Comparison of ENCODE assay signal across 27 cellular contexts in genomic region chr2:53840580-53840979, GRCh38.
"Had no signal": no experiment of that assay in that cellular context is flagged by ENCODE, and none has a peak within 500 bp of the region (broad histone marks: within the 10 kb centered on the region; RNA-seq: fewer than 3 reads in every experiment).

No MANE protein-coding gene starts in this region.

- H3K4me3 ChIP-seq: stomach, suprapubic skin, testis, thoracic aorta, thyroid gland, tibial artery, tibial nerve, transverse colon, upper lobe of left lung, upper lobe of right lung, uterus, vagina had no signal

- H3K27ac ChIP-seq: stomach, suprapubic skin, testis, thoracic aorta, thyroid gland, tibial artery, tibial nerve, transverse colon, upper lobe of left lung, upper lobe of right lung, uterus, vagina had no signal

- H3K4me1 Mint-ChIP-seq: stimulated activated effector memory CD8-positive, alpha-beta T cell treated with anti-CD3 and anti-CD28 coated beads, Interleukin-12 subunit alpha, Interleukin-12 subunit beta, amount 100 ng/mL, for 72 hours had no signal

- H3K27me3 ChIP-seq: stomach, suprapubic skin, testis, thyroid gland, tibial artery, tibial nerve, transverse colon, upper lobe of left lung, upper lobe of right lung, uterus, vagina had no signal

- H3K4me3 Mint-ChIP-seq: stimulated activated effector memory CD8-positive, alpha-beta T cell treated with anti-CD3 and anti-CD28 coated beads, Interleukin-12 subunit alpha, Interleukin-12 subunit beta, amount 100 ng/mL, for 72 hours; stimulated activated memory B cell treated with anti-CD40 and anti-IgM and Interleukin-4, amounts not matched to agents 10 μg/mL and 1 μg/mL and 100 μg/mL, for 72 hours; stimulated activated naive B cell treated with anti-CD40 and anti-IgM and Interleukin-4, amounts not matched to agents 10 μg/mL and 1 μg/mL and 100 μg/mL, for 72 hours; stimulated activated naive CD8-positive, alpha-beta T cell treated with anti-CD3 and anti-CD28 coated beads, Interleukin-15, Interleukin-2, amounts not matched to agents 100 ng/mL and 50 ng/mL, for 24 hours; type B pancreatic cell had no signal

- ATAC-seq: stimulated activated effector memory CD8-positive, alpha-beta T cell treated with anti-CD3 and anti-CD28 coated beads, Interleukin-12 subunit alpha, Interleukin-12 subunit beta, amount 100 ng/mL, for 72 hours; stimulated activated memory B cell treated with anti-CD40 and anti-IgM and Interleukin-4, amounts not matched to agents 10 μg/mL and 1 μg/mL and 100 μg/mL, for 72 hours; stimulated activated naive B cell treated with anti-CD40 and anti-IgM and Interleukin-4, amounts not matched to agents 10 μg/mL and 1 μg/mL and 100 μg/mL, for 72 hours; upper lobe of right lung had no signal

- H3K27ac Mint-ChIP-seq: stimulated activated effector memory CD8-positive, alpha-beta T cell treated with anti-CD3 and anti-CD28 coated beads, Interleukin-12 subunit alpha, Interleukin-12 subunit beta, amount 100 ng/mL, for 72 hours; stimulated activated memory B cell treated with anti-CD40 and anti-IgM and Interleukin-4, amounts not matched to agents 10 μg/mL and 1 μg/mL and 100 μg/mL, for 72 hours; stimulated activated naive B cell treated with anti-CD40 and anti-IgM and Interleukin-4, amounts not matched to agents 10 μg/mL and 1 μg/mL and 100 μg/mL, for 72 hours; stimulated activated naive CD8-positive, alpha-beta T cell treated with anti-CD3 and anti-CD28 coated beads, Interleukin-15, Interleukin-2, amounts not matched to agents 100 ng/mL and 50 ng/mL, for 24 hours; type B pancreatic cell had no signal

- FAIRE-seq: urothelium cell line had no signal

- DNase-seq: stimulated activated CD4-positive, alpha-beta T cell treated with anti-CD3 and anti-CD28 coated beads, Interleukin-2, amount 100 ng/mL, for 24 hours; stimulated activated CD4-positive, alpha-beta T cell treated with anti-CD3 and anti-CD28 coated beads, Interleukin-2, amount 100 ng/mL, for 48 hours; stimulated activated CD4-positive, alpha-beta T cell treated with anti-CD3 and anti-CD28 coated beads, Interleukin-4, amount 100 ng/mL, for 1 hour; stimulated activated CD4-positive, alpha-beta T cell treated with anti-CD3 and anti-CD28 coated beads, Interleukin-4, amount 100 ng/mL, for 24 hours; stimulated activated CD4-positive, alpha-beta T cell treated with anti-CD3 and anti-CD28 coated beads, Interleukin-4, amount 100 ng/mL, for 4 hours; stimulated activated CD8-positive, alpha-beta memory T cell treated with anti-CD3 and anti-CD28 coated beads, Interleukin-4, amount 100 ng/mL, for 48 hours; stimulated activated naive B cell treated with anti-CD40 and anti-IgM and Interleukin-4, amounts not matched to agents 10 μg/mL and 1 μg/mL and 100 μg/mL, for 72 hours; stimulated activated naive CD4-positive, alpha-beta T cell; stimulated activated naive CD4-positive, alpha-beta T cell treated with Interleukin-2 at 50 U/mL for 16 hours; stomach; substantia nigra; testis; thyroid gland; tibial artery; transverse colon; upper lobe of left lung; upper lobe of right lung; uterus had no signal

- H3K4me1 ChIP-seq: stomach, suprapubic skin, testis, thyroid gland, tibial artery, tibial nerve, transverse colon, upper lobe of left lung, upper lobe of right lung, uterus, vagina had no signal

- H3K36me3 ChIP-seq: suprapubic skin, thoracic aorta, thyroid gland, transverse colon, upper lobe of left lung, upper lobe of right lung, uterus, vagina had no signal

- H3K9me3 Mint-ChIP-seq: stimulated activated effector memory CD8-positive, alpha-beta T cell treated with anti-CD3 and anti-CD28 coated beads, Interleukin-12 subunit alpha, Interleukin-12 subunit beta, amount 100 ng/mL, for 72 hours; stimulated activated naive CD8-positive, alpha-beta T cell treated with anti-CD3 and anti-CD28 coated beads, Interleukin-15, Interleukin-2, amounts not matched to agents 100 ng/mL and 50 ng/mL, for 24 hours; type B pancreatic cell had no signal

- H3K27me3 Mint-ChIP-seq: stimulated activated memory B cell treated with anti-CD40 and anti-IgM and Interleukin-4, amounts not matched to agents 10 μg/mL and 1 μg/mL and 100 μg/mL, for 72 hours; stimulated activated naive B cell treated with anti-CD40 and anti-IgM and Interleukin-4, amounts not matched to agents 10 μg/mL and 1 μg/mL and 100 μg/mL, for 72 hours; stimulated activated naive CD8-positive, alpha-beta T cell treated with anti-CD3 and anti-CD28 coated beads, Interleukin-15, Interleukin-2, amounts not matched to agents 100 ng/mL and 50 ng/mL, for 24 hours; type B pancreatic cell had no signal

- H3K9me3 ChIP-seq: stomach, suprapubic skin, testis, thoracic aorta, thyroid gland, tibial artery, tibial nerve, transverse colon, upper lobe of left lung, upper lobe of right lung, uterus, vagina had no signal
